ENCODE assay signal across 22 cellular contexts in genomic region chr21:16502273-16502672, GRCh38.
"Had no signal": no experiment of that assay in that cellular context is flagged by ENCODE, and none has a peak within 500 bp of the region (broad histone marks: within the 10 kb centered on the region; RNA-seq: fewer than 3 reads in every experiment).

No MANE protein-coding gene starts in this region.

- H3K9me3 ChIP-seq: SK-N-SH had no signal

- H3K9ac ChIP-seq: SK-N-SH had no signal

- H3K4me2 ChIP-seq: SK-N-SH had no signal

- FAIRE-seq: bronchial epithelial cell had no signal

- ATAC-seq: activated CD4-positive, CD25-positive, alpha-beta regulatory T cell treated with anti-CD3 and anti-CD28 coated beads, Interleukin-2, amount 50 U/mL, for 24 hours; activated CD8-positive, alpha-beta T cell treated with anti-CD3 and anti-CD28 coated beads for 36 hours; PC-3; Right ventricle myocardium inferior had no signal

- DNase-seq: activated CD4-positive, alpha-beta T cell treated with anti-CD3 and anti-CD28 coated beads for 4 hours; activated CD8-positive, alpha-beta memory T cell treated with anti-CD3 and anti-CD28 coated beads, Interleukin-2, amount 50 U/mL, for 48 hours; activated CD8-positive, alpha-beta T cell treated with anti-CD3 and anti-CD28 coated beads for 36 hours; activated naive CD4-positive, alpha-beta T cell; activated T-cell treated with anti-CD3 and anti-CD28 coated beads, Interleukin-2, amount 50 U/mL, for 1 hour; aorta; central memory CD4-positive, alpha-beta T cell; Karpas-422; NCI-H1092; NCI-H1417; NCI-H1930; NCI-H2171; NCI-H2227 treated with DMSO at 0.1 percent for 48 hours; NCI-H446 treated with DMSO at 0.1 percent for 48 hours; NCI-H524 treated with DMSO at 0.1 percent for 48 hours; NCI-H774; PC-3; SK-N-SH; T-helper 1 cell had no signal
